8 cellular contexts compared by ENCODE assay signal in the genomic region with DNA sequence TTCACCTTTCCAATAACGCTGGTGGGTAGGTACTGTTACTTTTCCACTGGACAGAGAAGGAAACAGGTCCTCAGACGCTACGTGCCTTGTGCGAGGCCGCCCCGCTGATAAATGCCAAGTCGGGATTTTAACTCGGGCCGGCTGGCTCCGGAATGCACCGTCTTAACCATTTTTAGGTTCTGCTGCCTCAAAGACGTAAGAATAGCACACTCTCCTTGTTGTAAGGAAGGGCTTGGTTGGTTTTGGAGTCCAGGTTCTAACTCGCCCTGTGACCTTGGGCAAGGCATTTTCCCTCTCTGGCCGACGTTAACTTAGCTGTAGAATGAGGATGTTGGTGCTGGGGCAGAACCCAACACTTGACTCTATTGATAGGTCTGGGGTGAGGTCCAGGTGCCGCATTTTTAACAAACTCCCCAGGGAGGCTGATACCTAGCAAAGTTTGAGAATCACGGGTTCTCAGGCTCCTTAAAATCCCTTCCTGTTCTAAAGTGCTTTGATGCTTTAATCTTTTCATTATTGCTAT. TPM values are rescaled to one million over a fixed set of nuclear protein-coding genes. Genes with fewer than 3 reads are reported as not detected.
A peak's percentile ranks its signal among the peaks of the same experiment; 100 is the strongest.
DNase-seq lines count a peak whose midpoint lies in the region; ATAC-seq and TF ChIP-seq lines count a peak whose summit lies in the region.

No MANE protein-coding gene starts in this region.

- peaks cover 38 to 83% (median 59%) of the 10 kb centered on the region in 4 donors for H3K4me1 Mint-ChIP-seq in CD4-positive, alpha-beta memory T cell

- TF ChIP-seq POLR2A in spleen (IDR thresholded peaks at IDR 0.05): no peak

- peaks cover 68% of the 10 kb centered on the region for H3K4me1 ChIP-seq in CD4-positive, alpha-beta memory T cell (ENCODE audit: insufficient read depth, low read length)
- H3K4me1 ChIP-seq in adipocyte (ENCODE audit: control insufficient read depth, insufficient read depth, low read length) (peaks cover 40% of the 10 kb centered on the region), iPS-20b (ENCODE audit: insufficient read depth, low read length) (0 out of 2 replicates have a peak, but pooled peaks cover 3% of the 10 kb centered on the region), spleen (peaks cover 32 to 87% (median 77%) of the 10 kb centered on the region in 6 donors)

- no peaks in the 10 kb centered on the region for H3K9me3 Mint-ChIP-seq in CD4-positive, alpha-beta memory T cell

- peak overlapping the region; percentile 92 to 100 (median 98) for H3K27ac Mint-ChIP-seq in CD4-positive, alpha-beta memory T cell

- intact Hi-C loops in CD4-positive, alpha-beta memory T cell (cut with micrococcal nuclease): loop anchor here (1.0 to 5.0 kb wide), 5 partner anchors 48 to 887 kb away; a partner anchor contains a TSS
- intact Hi-C loops in spleen (cut with DNase I; ENCODE audit: low total_unique reads): no loop called here

- no peaks in the 10 kb centered on the region for H3K36me3 ChIP-seq in CD4-positive, alpha-beta memory T cell (ENCODE audit: insufficient read depth, low read length)
- H3K36me3 ChIP-seq in adipocyte (ENCODE audit: control insufficient read depth, insufficient read depth, low read length, severe bottlenecking) (no peaks in the 10 kb centered on the region), iPS-20b (ENCODE audit: insufficient read depth, low read depth, low read length) (no peaks in the 10 kb centered on the region), spleen (peaks cover 0 to 16% (median 0%) of the 10 kb centered on the region in 6 donors)

- TF ChIP-seq CTCF in spleen (IDR thresholded peaks at IDR 0.05 in 8 of 11, conservative IDR thresholded peaks at IDR 0.05 in 3 of 11): no peak

- WGBS in spleen, 5 donors: 1 to 5% (median 2%) methylated on average over 17 of the region's 17 CpGs

- peaks cover 3 to 27% of the 10 kb centered on the region in 2 donors for H3K36me3 Mint-ChIP-seq in CD4-positive, alpha-beta memory T cell

- H3K9me3 ChIP-seq in CD4-positive, alpha-beta memory T cell (ENCODE audit: control insufficient read depth in 1 of 2, low read length in 2 of 2): no peaks in the 10 kb centered on the region
- H3K9me3 ChIP-seq in adipocyte (ENCODE audit: control insufficient read depth, low read length): no peaks in the 10 kb centered on the region
- H3K9me3 ChIP-seq in iPS-20b (ENCODE audit: insufficient read depth, low read depth, low read length): no peaks in the 10 kb centered on the region
- H3K9me3 ChIP-seq in spleen: no peaks in the 10 kb centered on the region

- ATAC-seq in GM21619 (IDR thresholded peaks at IDR 0.05; ENCODE audit: unreplicated experiment): no peak

- CTCF ChIA-PET in CD4-positive, alpha-beta memory T cell (lab: Charles Lee; ENCODE audit: partially characterized antibody): interaction anchor here (1.4 to 2.2 kb wide), 4 partner anchors 11 to 147 kb away, joined by 3 to 6 read pairs (median 4); no protein-coding TSS in a partner anchor

- peak in 4 of 5 donors; percentile 22 to 52 (median 23) for DNase-seq in CD4-positive, alpha-beta memory T cell
- DNase-seq in Jurkat, Clone E6-1 (ENCODE audit: low read depth, low spot score): no peak
- peak; percentile 81 for DNase-seq in adipocyte (ENCODE audit: low read depth)
- peak; percentile 82 for DNase-seq in spleen
- no peak for DNase-seq in NCI-H345 (lab: John Stamatoyannopoulos, UW)
- DNase-seq in hippocampal formation (lab: John Stamatoyannopoulos, UW): no peak

- H3K27me3 ChIP-seq in CD4-positive, alpha-beta memory T cell (ENCODE audit: insufficient read depth, low read length): no peaks in the 10 kb centered on the region
- H3K27me3 ChIP-seq in adipocyte (replicated peaks; ENCODE audit: control insufficient read depth, insufficient read depth, low read length) (no peaks in the 10 kb centered on the region), iPS-20b (ENCODE audit: insufficient read depth, low read length) (peaks cover 20% of the 10 kb centered on the region), spleen (replicated peaks in 1 of 7) (no peaks in the 10 kb centered on the region)

- POLR2A ChIA-PET in CD4-positive, alpha-beta memory T cell (lab: Charles Lee; ENCODE audit: partially characterized antibody): interaction anchor here (1.1 to 2.7 kb wide), 13 partner anchors 10 to 112 kb away, joined by 3 to 19 read pairs (median 5); a partner anchor contains a TSS

- H3K4me3 ChIP-seq in CD4-positive, alpha-beta memory T cell (ENCODE audit: low read length in 2 of 2): peak overlapping the region; percentile 63 to 91
- H3K4me3 ChIP-seq in Jurkat, Clone E6-1 (ENCODE audit: low read length): peak overlapping the region; percentile 70
- H3K4me3 ChIP-seq in adipocyte (ENCODE audit: low read length) (peak overlapping the region; percentile 98), iPS-20b (ENCODE audit: low read length) (peak overlapping the region; percentile 77), spleen (peak overlapping the region; percentile 85 to 99 (median 93))

- H3K27ac ChIP-seq in CD4-positive, alpha-beta memory T cell (ENCODE audit: low read depth, low read length): peak overlapping the region; percentile 80
- H3K27ac ChIP-seq in iPS-20b (ENCODE audit: low read length) (no peak overlapping the region), spleen (peak overlapping the region; percentile 86 to 100 (median 94))

- no peaks in the 10 kb centered on the region for H3K27me3 Mint-ChIP-seq in CD4-positive, alpha-beta memory T cell

- peak overlapping the region; percentile 99 to 100 (median 100) for H3K4me3 Mint-ChIP-seq in CD4-positive, alpha-beta memory T cell

- H3K9ac ChIP-seq in adipocyte (ENCODE audit: low read length) (peak overlapping the region; percentile 95), iPS-20b (ENCODE audit: low read depth, low read length) (peak overlapping the region; percentile 91; the same call in 1 of the 2 replicates)

RNA-seq across cellular contexts. Expression of a gene that starts 0.8 kb away (rescaled TPM):
- 10 to 100 TPM; 99.5 to 99.7 TPM for total RNA-seq in CD4-positive, alpha-beta memory T cell
- 10 to 100 TPM; 66.6 to 67.0 TPM for polyA plus RNA-seq in CD4-positive, alpha-beta memory T cell
- polyA plus RNA-seq in Jurkat, Clone E6-1 (2012; ENCODE audit: insufficient read depth, insufficient read length): 34.9 TPM
- total RNA-seq in spleen: 100 to 1,000 TPM in 4 of 7 donors, 10 to 100 TPM in 3; 88.0 to 134 (median 110) TPM
- polyA plus RNA-seq in spleen: 10 to 100 TPM; 32.9 to 46.8 (median 46.6) TPM

RNA-seq across cellular contexts. Expression of a gene that starts 3.9 kb away (rescaled TPM):
- total RNA-seq in CD4-positive, alpha-beta memory T cell: 100 to 1,000 TPM; 133 to 149 TPM
- 100 to 1,000 TPM in 1 of 2 donors, 10 to 100 TPM in 1; 83.1 to 104 TPM for polyA plus RNA-seq in CD4-positive, alpha-beta memory T cell
- 42.3 TPM for polyA plus RNA-seq in Jurkat, Clone E6-1 (2012; ENCODE audit: insufficient read depth, insufficient read length)
- 100 to 1,000 TPM; 101 to 169 (median 129) TPM for total RNA-seq in spleen
- 10 to 100 TPM; 26.5 to 35.5 (median 32.0) TPM for polyA plus RNA-seq in spleen

RNA-seq across cellular contexts. Expression of a gene that starts 48.3 kb away (rescaled TPM):
- total RNA-seq in CD4-positive, alpha-beta memory T cell: 10 to 100 TPM; 26.4 to 33.5 TPM
- 10 to 100 TPM; 16.4 to 17.5 TPM for polyA plus RNA-seq in CD4-positive, alpha-beta memory T cell
- 9.3 TPM for polyA plus RNA-seq in Jurkat, Clone E6-1 (2012; ENCODE audit: insufficient read depth, insufficient read length)
- 10 to 100 TPM; 12.9 to 19.9 (median 17.8) TPM for total RNA-seq in spleen
- 10 to 100 TPM; 15.2 to 21.5 (median 16.4) TPM for polyA plus RNA-seq in spleen

Comparison
In these comparisons a context has a peak if more than half of its experiments do, and no peak if none do; other contexts are left out.
1. DNase-seq: peak in CD4-positive, alpha-beta memory T cell (4 of 5), adipocyte (single experiment) and spleen (single experiment); none in Jurkat, Clone E6-1 (single experiment), NCI-H345 (single experiment) and hippocampal formation (0 of 2).
2. Peak in every context shown above with its lines, with median percentiles within 50 percentile points of each other: H3K4me3 ChIP-seq.